Comparison of ENCODE assay signal across 27 cellular contexts in the genomic region with DNA sequence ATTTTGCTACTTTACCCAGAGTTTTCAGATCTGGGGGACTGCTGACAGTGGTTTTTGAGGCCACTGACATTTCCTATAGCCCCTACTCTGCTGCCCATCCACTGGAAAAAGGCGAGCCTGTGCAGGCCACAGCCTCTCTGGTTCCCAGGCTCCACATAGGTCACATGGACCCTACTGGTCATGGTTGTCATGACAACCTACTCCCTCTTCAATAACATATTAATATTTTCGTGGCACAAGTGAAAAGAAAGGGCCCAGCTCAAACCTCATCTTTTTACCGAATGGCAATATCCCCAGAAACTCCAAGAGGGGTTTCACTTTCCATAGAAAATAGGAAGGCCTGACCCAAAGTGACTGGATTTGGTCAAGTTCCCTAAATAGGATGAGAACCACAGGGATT. TPM values are rescaled to one million over a fixed set of nuclear protein-coding genes. Genes with fewer than 3 reads are reported as not detected.
DNase-seq lines count a peak whose midpoint lies in the region; ATAC-seq and TF ChIP-seq lines count a peak whose summit lies in the region.
"Had no signal": no experiment of that assay in that cellular context is flagged by ENCODE, and none has a peak within 500 bp of the region (broad histone marks: within the 10 kb centered on the region; RNA-seq: fewer than 3 reads in every experiment).

No MANE protein-coding gene starts in this region.

- H3K27ac Mint-ChIP-seq in type B pancreatic cell = no peak overlapping the region
- H3K27ac Mint-ChIP-seq: activated CD4-positive, alpha-beta T cell treated with anti-CD3 and anti-CD28 coated beads, Interleukin-2, amount 10 ng/mL, durations not matched to agents 7 days and 5 days; progenitor cell of endocrine pancreas; WTC11 had no signal

- no peak overlapping the region for H3K4me3 Mint-ChIP-seq in type B pancreatic cell
- H3K4me3 Mint-ChIP-seq: activated CD4-positive, alpha-beta T cell treated with anti-CD3 and anti-CD28 coated beads, Interleukin-2, amount 10 ng/mL, durations not matched to agents 7 days and 5 days; activated T-cell treated with anti-CD3 and anti-CD28 coated beads, Interleukin-2, amount 50 U/mL, for 4 hours; WTC11 had no signal

- H3K36me3 Mint-ChIP-seq in type B pancreatic cell = no peaks in the 10 kb centered on the region
- H3K36me3 Mint-ChIP-seq: WTC11 had no signal

- DNase-seq in DMS53 (lab: John Stamatoyannopoulos, UW) = peak; percentile 31
- no peak for DNase-seq in DMS53 treated with DMSO at 0.1 percent for 48 hours (lab: John Stamatoyannopoulos, UW; ENCODE audit: unreplicated experiment)
- peak; percentile 10 for DNase-seq in astrocyte of the spinal cord (ENCODE audit: low read depth, low spot score)
- peak; percentile 55 for DNase-seq in fibroblast of peridontal ligament (ENCODE audit: extremely low read depth)
- no peak for DNase-seq in type B pancreatic cell (ENCODE audit: extremely low spot score, unreplicated experiment)
- no peak for DNase-seq in NCI-H2081 treated with DMSO at 0.1 percent for 48 hours (lab: John Stamatoyannopoulos, UW)
- no peak for DNase-seq in C1 segment of cervical spinal cord (lab: John Stamatoyannopoulos, UW)
- DNase-seq: 8988T; activated CD4-positive, alpha-beta T cell treated with anti-CD3 and anti-CD28 coated beads, Interleukin-2, amount 10 ng/mL, durations not matched to agents 7 days and 5 days; activated T-cell treated with anti-CD3 and anti-CD28 coated beads, Interleukin-2, amount 50 U/mL, for 4 hours; BE2C; body of pancreas; DMS79 treated with DMSO at 0.1 percent for 48 hours; heart left ventricle; NCI-H1092; NCI-H187; NCI-H2171 treated with DMSO at 0.1 percent for 48 hours; NCI-H524 treated with DMSO at 0.1 percent for 48 hours; PC-9; sigmoid colon; stimulated activated CD4-positive, alpha-beta T cell treated with anti-CD3 and anti-CD28 coated beads, Interleukin-15, amount 100 ng/mL, for 24 hours; stimulated activated naive CD4-positive, alpha-beta T cell had no signal

- TF ChIP-seq CTCF in astrocyte of the spinal cord (IDR thresholded peaks at IDR 0.05; ENCODE audit: low read depth, low read length) (no peak), type B pancreatic cell (conservative IDR thresholded peaks at IDR 0.05) (peak; percentile 17)

- peaks cover 3% of the 10 kb centered on the region for H3K27me3 Mint-ChIP-seq in type B pancreatic cell

- no peaks in the 10 kb centered on the region for H3K9me3 Mint-ChIP-seq in type B pancreatic cell
- H3K9me3 Mint-ChIP-seq: activated CD4-positive, alpha-beta T cell treated with anti-CD3 and anti-CD28 coated beads, Interleukin-2, amount 10 ng/mL, durations not matched to agents 7 days and 5 days; activated T-cell treated with anti-CD3 and anti-CD28 coated beads, Interleukin-2, amount 50 U/mL, for 4 hours; WTC11 had no signal

- no peak overlapping the region for H3K4me3 ChIP-seq in astrocyte of the spinal cord (ENCODE audit: low read depth, low read length)
- H3K4me3 ChIP-seq: body of pancreas, heart left ventricle, lung, PC-9, sigmoid colon had no signal

- in situ Hi-C loops in astrocyte of the spinal cord (cut with HindIII; ENCODE audit: low sequenced_read_pairs) = no loop called here

- ATAC-seq in GM21786 (IDR thresholded peaks at IDR 0.05; ENCODE audit: unreplicated experiment) = no peak
- ATAC-seq: activated T-cell treated with anti-CD3 and anti-CD28 coated beads, Interleukin-2, amount 50 U/mL, for 4 hours; body of pancreas; heart left ventricle; Right ventricle myocardium inferior; WTC11 had no signal

- no peaks in the 10 kb centered on the region for H3K4me1 Mint-ChIP-seq in type B pancreatic cell (ENCODE audit: unreplicated experiment)

RNA-seq across cellular contexts. Expression of a gene that starts 11.0 kb away (rescaled TPM):
- total RNA-seq in type B pancreatic cell (ENCODE audit: low replicate concordance) = 30.4 and 43.3 TPM in 2 replicates

Comparison
In these comparisons a context has a peak if more than half of its experiments do, and no peak if none do; other contexts are left out.
1. DNase-seq: peak in DMS53 (single experiment), astrocyte of the spinal cord (single experiment) and fibroblast of peridontal ligament (single experiment); none in DMS53 treated with DMSO at 0.1 percent for 48 hours (single experiment), type B pancreatic cell (single experiment), NCI-H2081 treated with DMSO at 0.1 percent for 48 hours (single experiment) and C1 segment of cervical spinal cord (0 of 14).